ENCODE assay signal across 18 cellular contexts in genomic region chr18:49044898-49045297, GRCh38.
DNase-seq lines count a peak whose midpoint lies in the region; ATAC-seq and TF ChIP-seq lines count a peak whose summit lies in the region.
"Had no signal": no experiment of that assay in that cellular context is flagged by ENCODE, and none has a peak within 500 bp of the region (broad histone marks: within the 10 kb centered on the region; RNA-seq: fewer than 3 reads in every experiment).

No MANE protein-coding gene starts in this region.

- DNase-seq in T-helper 2 cell treated with Interferon-gamma antibody and Interleukin-4, amounts not matched to agents 5 μg/mL and 100 μg/mL, for 36 hours (ENCODE audit: low spot score) = no peak
- DNase-seq in T-helper 2 cell (no peak), neural crest cell (ENCODE audit: low read depth, low spot score) (no peak), HUDEP-2 (lab: John Stamatoyannopoulos, UW; ENCODE audit: unreplicated experiment in 76 of 76) (no peak), NCI-H748 treated with DMSO at 0.1 percent for 48 hours (lab: John Stamatoyannopoulos, UW) (no peak), NCI-H2171 treated with DMSO at 0.1 percent for 48 hours (lab: John Stamatoyannopoulos, UW) (no peak)
- DNase-seq: Calu3, H9, NCI-H1105 treated with DMSO at 0.1 percent for 48 hours, NCI-H2029, NCI-H526 treated with DMSO at 0.1 percent for 48 hours, SHP77 treated with DMSO at 0.1 percent for 48 hours had no signal

- no peak for ATAC-seq in activated T-helper 17 cell treated with anti-CD3 and anti-CD28 coated beads, Interleukin-2, amount 50 U/mL, for 72 hours (replicated peaks)
- no peak for ATAC-seq in GM21526 (IDR thresholded peaks at IDR 0.05; ENCODE audit: low FRiP score, unreplicated experiment)
- ATAC-seq: HepG2, Panc1 had no signal

- no peaks in the 10 kb centered on the region for H3K9me3 Mint-ChIP-seq in T-helper 2 cell treated with Interferon-gamma antibody and Interleukin-4, amounts not matched to agents 5 μg/mL and 100 μg/mL, for 36 hours
- H3K9me3 Mint-ChIP-seq in activated T-helper 17 cell treated with anti-CD3 and anti-CD28 coated beads, Interleukin-2, amount 50 U/mL, for 72 hours = no peaks in the 10 kb centered on the region
- H3K9me3 Mint-ChIP-seq in neural crest cell = no peaks in the 10 kb centered on the region
- H3K9me3 Mint-ChIP-seq: GM23338, H9 had no signal

- no peak overlapping the region for H3K4me3 Mint-ChIP-seq in T-helper 2 cell treated with Interferon-gamma antibody and Interleukin-4, amounts not matched to agents 5 μg/mL and 100 μg/mL, for 36 hours
- no peak overlapping the region for H3K4me3 Mint-ChIP-seq in activated T-helper 17 cell treated with anti-CD3 and anti-CD28 coated beads, Interleukin-2, amount 50 U/mL, for 72 hours
- no peak overlapping the region for H3K4me3 Mint-ChIP-seq in neural crest cell
- H3K4me3 Mint-ChIP-seq: B cell, GM23338, H9 had no signal

- H3K36me3 Mint-ChIP-seq in T-helper 2 cell treated with Interferon-gamma antibody and Interleukin-4, amounts not matched to agents 5 μg/mL and 100 μg/mL, for 36 hours (ENCODE audit: low read depth) = peaks cover 9% of the 10 kb centered on the region
- H3K36me3 Mint-ChIP-seq in activated T-helper 17 cell treated with anti-CD3 and anti-CD28 coated beads, Interleukin-2, amount 50 U/mL, for 72 hours (ENCODE audit: low read depth) = peaks cover 40% of the 10 kb centered on the region
- peaks cover 4% of the 10 kb centered on the region for H3K36me3 Mint-ChIP-seq in neural crest cell (ENCODE audit: low read depth)

- TF ChIP-seq CTCF in neural crest cell (conservative IDR thresholded peaks at IDR 0.05) = no peak

- peak overlapping the region; percentile 29 for H3K27ac Mint-ChIP-seq in T-helper 2 cell treated with Interferon-gamma antibody and Interleukin-4, amounts not matched to agents 5 μg/mL and 100 μg/mL, for 36 hours
- peak overlapping the region; percentile 35 for H3K27ac Mint-ChIP-seq in activated T-helper 17 cell treated with anti-CD3 and anti-CD28 coated beads, Interleukin-2, amount 50 U/mL, for 72 hours
- peak overlapping the region; percentile 81 for H3K27ac Mint-ChIP-seq in neural crest cell (ENCODE audit: unreplicated experiment)
- H3K27ac Mint-ChIP-seq: B cell, GM23338 had no signal

- peaks cover 7% of the 10 kb centered on the region for H3K4me1 Mint-ChIP-seq in T-helper 2 cell treated with Interferon-gamma antibody and Interleukin-4, amounts not matched to agents 5 μg/mL and 100 μg/mL, for 36 hours (ENCODE audit: low read depth)
- peaks cover 6% of the 10 kb centered on the region for H3K4me1 Mint-ChIP-seq in activated T-helper 17 cell treated with anti-CD3 and anti-CD28 coated beads, Interleukin-2, amount 50 U/mL, for 72 hours
- H3K4me1 Mint-ChIP-seq in neural crest cell = peaks cover 11% of the 10 kb centered on the region

- H3K27me3 Mint-ChIP-seq in T-helper 2 cell treated with Interferon-gamma antibody and Interleukin-4, amounts not matched to agents 5 μg/mL and 100 μg/mL, for 36 hours (ENCODE audit: low read depth) = no peaks in the 10 kb centered on the region
- no peaks in the 10 kb centered on the region for H3K27me3 Mint-ChIP-seq in activated T-helper 17 cell treated with anti-CD3 and anti-CD28 coated beads, Interleukin-2, amount 50 U/mL, for 72 hours
- no peaks in the 10 kb centered on the region for H3K27me3 Mint-ChIP-seq in neural crest cell (ENCODE audit: low read depth)
- H3K27me3 Mint-ChIP-seq: B cell had no signal

Comparison
In these comparisons a context has a peak if more than half of its experiments do, and no peak if none do; other contexts are left out.
1. H3K27ac Mint-ChIP-seq: peak in every context shown above with its lines; median percentile 81 in neural crest cell; 35 in activated T-helper 17 cell treated with anti-CD3 and anti-CD28 coated beads, Interleukin-2, amount 50 U/mL, for 72 hours; 29 in T-helper 2 cell treated with Interferon-gamma antibody and Interleukin-4, amounts not matched to agents 5 μg/mL and 100 μg/mL, for 36 hours.